1 cellular context compared by ENCODE assay signal in genomic region chr2:136424112-136424511, GRCh38.
TF ChIP-seq lines count a peak whose summit lies in the region.

No MANE protein-coding gene starts in this region.

TF ChIP-seq in K562, 482 proteins besides CTCF, POLR2A, EP300 and RAD21 (continued from another document):
- TF ChIP-seq RREB1 (CRISPR knock-in tag; IDR thresholded peaks at IDR 0.05), result no peak
- TF ChIP-seq ETS1 (conservative IDR thresholded peaks at IDR 0.05; ENCODE audit: control insufficient read depth, low read depth, low read length), result no peak
- no peak for TF ChIP-seq ZNF511 (CRISPR knock-in tag; IDR thresholded peaks at IDR 0.05)
- TF ChIP-seq ELK1 (CRISPR knock-in tag; IDR thresholded peaks at IDR 0.05), result no peak
- TF ChIP-seq CGGBP1 (CRISPR knock-in tag; IDR thresholded peaks at IDR 0.05), result no peak
- no peak for TF ChIP-seq ZNF146 (CRISPR knock-in tag; IDR thresholded peaks at IDR 0.05; ENCODE audit: unreplicated experiment)
- TF ChIP-seq ZNF785 (CRISPR knock-in tag; IDR thresholded peaks at IDR 0.05), result no peak
- TF ChIP-seq PTTG1 (tag; IDR thresholded peaks at IDR 0.05; ENCODE audit: low read depth), result no peak
- no peak for TF ChIP-seq FOSL1 (tag; conservative IDR thresholded peaks at IDR 0.05)
TF ChIP-seq in K562: peak in this region for 0.
